ENCODE assay signal across 1 cellular context in the genomic region with DNA sequence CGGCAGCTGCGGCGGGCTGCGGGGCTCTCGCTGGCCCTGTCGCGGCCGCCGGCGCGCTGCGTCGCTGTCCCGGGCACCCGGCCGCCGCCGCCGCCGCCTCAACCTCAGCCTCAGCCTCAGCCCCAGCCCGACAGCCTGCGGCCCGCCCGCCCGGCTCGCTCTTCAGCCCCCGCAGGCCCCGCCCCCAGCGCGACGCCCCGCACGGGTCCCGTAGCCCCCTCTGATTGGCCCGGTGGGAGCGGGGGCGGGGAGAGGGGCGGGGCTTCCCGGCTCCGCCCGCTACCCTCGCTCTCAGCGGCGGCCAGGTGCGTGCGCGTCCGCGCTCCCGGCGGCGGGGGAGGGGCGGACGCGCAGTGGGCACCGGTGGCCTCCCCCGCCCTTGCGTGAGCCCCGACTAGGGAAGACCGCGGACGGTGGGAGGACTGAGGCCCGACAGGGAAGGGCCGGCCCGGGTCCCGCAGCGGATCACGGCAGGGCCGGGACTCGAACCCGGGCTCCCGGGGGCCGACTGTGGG.
TF ChIP-seq lines count a peak whose summit lies in the region.

A gene with protein sequence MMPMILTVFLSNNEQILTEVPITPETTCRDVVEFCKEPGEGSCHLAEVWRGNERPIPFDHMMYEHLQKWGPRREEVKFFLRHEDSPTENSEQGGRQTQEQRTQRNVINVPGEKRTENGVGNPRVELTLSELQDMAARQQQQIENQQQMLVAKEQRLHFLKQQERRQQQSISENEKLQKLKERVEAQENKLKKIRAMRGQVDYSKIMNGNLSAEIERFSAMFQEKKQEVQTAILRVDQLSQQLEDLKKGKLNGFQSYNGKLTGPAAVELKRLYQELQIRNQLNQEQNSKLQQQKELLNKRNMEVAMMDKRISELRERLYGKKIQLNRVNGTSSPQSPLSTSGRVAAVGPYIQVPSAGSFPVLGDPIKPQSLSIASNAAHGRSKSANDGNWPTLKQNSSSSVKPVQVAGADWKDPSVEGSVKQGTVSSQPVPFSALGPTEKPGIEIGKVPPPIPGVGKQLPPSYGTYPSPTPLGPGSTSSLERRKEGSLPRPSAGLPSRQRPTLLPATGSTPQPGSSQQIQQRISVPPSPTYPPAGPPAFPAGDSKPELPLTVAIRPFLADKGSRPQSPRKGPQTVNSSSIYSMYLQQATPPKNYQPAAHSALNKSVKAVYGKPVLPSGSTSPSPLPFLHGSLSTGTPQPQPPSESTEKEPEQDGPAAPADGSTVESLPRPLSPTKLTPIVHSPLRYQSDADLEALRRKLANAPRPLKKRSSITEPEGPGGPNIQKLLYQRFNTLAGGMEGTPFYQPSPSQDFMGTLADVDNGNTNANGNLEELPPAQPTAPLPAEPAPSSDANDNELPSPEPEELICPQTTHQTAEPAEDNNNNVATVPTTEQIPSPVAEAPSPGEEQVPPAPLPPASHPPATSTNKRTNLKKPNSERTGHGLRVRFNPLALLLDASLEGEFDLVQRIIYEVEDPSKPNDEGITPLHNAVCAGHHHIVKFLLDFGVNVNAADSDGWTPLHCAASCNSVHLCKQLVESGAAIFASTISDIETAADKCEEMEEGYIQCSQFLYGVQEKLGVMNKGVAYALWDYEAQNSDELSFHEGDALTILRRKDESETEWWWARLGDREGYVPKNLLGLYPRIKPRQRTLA (minus strand): TSS at position 137 of the 515 bp plus-strand sequence. CDS start 268 bp downstream, outside the sequence.

TF ChIP-seq in K562, 482 proteins besides CTCF, POLR2A, EP300 and RAD21 (continued from another document):
- TF ChIP-seq, protein P1, sequence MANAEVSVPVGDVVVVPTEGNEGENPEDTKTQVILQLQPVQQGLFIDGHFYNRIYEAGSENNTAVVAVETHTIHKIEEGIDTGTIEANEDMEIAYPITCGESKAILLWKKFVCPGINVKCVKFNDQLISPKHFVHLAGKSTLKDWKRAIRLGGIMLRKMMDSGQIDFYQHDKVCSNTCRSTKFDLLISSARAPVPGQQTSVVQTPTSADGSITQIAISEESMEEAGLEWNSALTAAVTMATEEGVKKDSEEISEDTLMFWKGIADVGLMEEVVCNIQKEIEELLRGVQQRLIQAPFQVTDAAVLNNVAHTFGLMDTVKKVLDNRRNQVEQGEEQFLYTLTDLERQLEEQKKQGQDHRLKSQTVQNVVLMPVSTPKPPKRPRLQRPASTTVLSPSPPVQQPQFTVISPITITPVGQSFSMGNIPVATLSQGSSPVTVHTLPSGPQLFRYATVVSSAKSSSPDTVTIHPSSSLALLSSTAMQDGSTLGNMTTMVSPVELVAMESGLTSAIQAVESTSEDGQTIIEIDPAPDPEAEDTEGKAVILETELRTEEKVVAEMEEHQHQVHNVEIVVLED (CRISPR knock-in tag; IDR thresholded peaks at IDR 0.05): peak; percentile 63
- TF ChIP-seq HDGF (IDR thresholded peaks at IDR 0.05): no peak
- no peak for TF ChIP-seq CREBBP (IDR thresholded peaks at IDR 0.05; ENCODE audit: low read depth, low read length)
- 0 out of 2 replicates have a peak, but pooled peaks have one; percentile 31 for TF ChIP-seq SMAD4 (CRISPR knock-in tag; conservative IDR thresholded peaks at IDR 0.05)
- TF ChIP-seq CXXC5 (CRISPR knock-in tag; IDR thresholded peaks at IDR 0.05): peak; percentile 79
- TF ChIP-seq, protein P2, sequence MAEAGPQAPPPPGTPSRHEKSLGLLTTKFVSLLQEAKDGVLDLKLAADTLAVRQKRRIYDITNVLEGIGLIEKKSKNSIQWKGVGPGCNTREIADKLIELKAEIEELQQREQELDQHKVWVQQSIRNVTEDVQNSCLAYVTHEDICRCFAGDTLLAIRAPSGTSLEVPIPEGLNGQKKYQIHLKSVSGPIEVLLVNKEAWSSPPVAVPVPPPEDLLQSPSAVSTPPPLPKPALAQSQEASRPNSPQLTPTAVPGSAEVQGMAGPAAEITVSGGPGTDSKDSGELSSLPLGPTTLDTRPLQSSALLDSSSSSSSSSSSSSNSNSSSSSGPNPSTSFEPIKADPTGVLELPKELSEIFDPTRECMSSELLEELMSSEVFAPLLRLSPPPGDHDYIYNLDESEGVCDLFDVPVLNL (CRISPR knock-in tag; IDR thresholded peaks at IDR 0.05; ENCODE audit: low read depth): no peak
- TF ChIP-seq CC2D1A (IDR thresholded peaks at IDR 0.05): no peak
- TF ChIP-seq, protein P3, sequence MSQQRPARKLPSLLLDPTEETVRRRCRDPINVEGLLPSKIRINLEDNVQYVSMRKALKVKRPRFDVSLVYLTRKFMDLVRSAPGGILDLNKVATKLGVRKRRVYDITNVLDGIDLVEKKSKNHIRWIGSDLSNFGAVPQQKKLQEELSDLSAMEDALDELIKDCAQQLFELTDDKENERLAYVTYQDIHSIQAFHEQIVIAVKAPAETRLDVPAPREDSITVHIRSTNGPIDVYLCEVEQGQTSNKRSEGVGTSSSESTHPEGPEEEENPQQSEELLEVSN (IDR thresholded peaks at IDR 0.05; ENCODE audit: borderline replicate concordance in 1 of 2, extremely low read depth in 1 of 2, insufficient read depth in 1 of 2, insufficient read length in 1 of 2, low read depth in 1 of 2, low read length in 1 of 2, poor library complexity in 1 of 2, severe bottlenecking in 1 of 2): peak in 1 of 2 experiments; percentile 49
- TF ChIP-seq GATAD2A (IDR thresholded peaks at IDR 0.05): no peak
- TF ChIP-seq, protein P4, sequence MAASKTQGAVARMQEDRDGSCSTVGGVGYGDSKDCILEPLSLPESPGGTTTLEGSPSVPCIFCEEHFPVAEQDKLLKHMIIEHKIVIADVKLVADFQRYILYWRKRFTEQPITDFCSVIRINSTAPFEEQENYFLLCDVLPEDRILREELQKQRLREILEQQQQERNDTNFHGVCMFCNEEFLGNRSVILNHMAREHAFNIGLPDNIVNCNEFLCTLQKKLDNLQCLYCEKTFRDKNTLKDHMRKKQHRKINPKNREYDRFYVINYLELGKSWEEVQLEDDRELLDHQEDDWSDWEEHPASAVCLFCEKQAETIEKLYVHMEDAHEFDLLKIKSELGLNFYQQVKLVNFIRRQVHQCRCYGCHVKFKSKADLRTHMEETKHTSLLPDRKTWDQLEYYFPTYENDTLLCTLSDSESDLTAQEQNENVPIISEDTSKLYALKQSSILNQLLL (CRISPR knock-in tag; IDR thresholded peaks at IDR 0.05; ENCODE audit: borderline replicate concordance): no peak
- TF ChIP-seq PHF8 (IDR thresholded peaks at IDR 0.05; ENCODE audit: borderline replicate concordance, low read length): peak; percentile 16; the same call in 1 of the 2 replicates
- TF ChIP-seq NR3C1 (CRISPR knock-in tag; IDR thresholded peaks at IDR 0.05): no peak
- TF ChIP-seq KDM2B (CRISPR knock-in tag; IDR thresholded peaks at IDR 0.05): 0 out of 2 replicates have a peak, but pooled peaks have one; percentile 27
- TF ChIP-seq CHD4 (IDR thresholded peaks at IDR 0.05; ENCODE audit: insufficient read depth, insufficient replicate concordance, low read depth, low read length, poor library complexity, severe bottlenecking): no peak
- no peak for TF ChIP-seq PCBP2 (IDR thresholded peaks at IDR 0.05; ENCODE audit: low read depth, low read length, poor library complexity, severe bottlenecking)
- TF ChIP-seq, protein P5, sequence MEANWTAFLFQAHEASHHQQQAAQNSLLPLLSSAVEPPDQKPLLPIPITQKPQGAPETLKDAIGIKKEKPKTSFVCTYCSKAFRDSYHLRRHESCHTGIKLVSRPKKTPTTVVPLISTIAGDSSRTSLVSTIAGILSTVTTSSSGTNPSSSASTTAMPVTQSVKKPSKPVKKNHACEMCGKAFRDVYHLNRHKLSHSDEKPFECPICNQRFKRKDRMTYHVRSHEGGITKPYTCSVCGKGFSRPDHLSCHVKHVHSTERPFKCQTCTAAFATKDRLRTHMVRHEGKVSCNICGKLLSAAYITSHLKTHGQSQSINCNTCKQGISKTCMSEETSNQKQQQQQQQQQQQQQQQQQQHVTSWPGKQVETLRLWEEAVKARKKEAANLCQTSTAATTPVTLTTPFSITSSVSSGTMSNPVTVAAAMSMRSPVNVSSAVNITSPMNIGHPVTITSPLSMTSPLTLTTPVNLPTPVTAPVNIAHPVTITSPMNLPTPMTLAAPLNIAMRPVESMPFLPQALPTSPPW (CRISPR knock-in tag; IDR thresholded peaks at IDR 0.05): peak; percentile 79
- no peak for TF ChIP-seq RB1 (IDR thresholded peaks at IDR 0.05; ENCODE audit: low read depth)
- TF ChIP-seq BHLHE40 (IDR thresholded peaks at IDR 0.05; ENCODE audit: low read length): peak; percentile 58; the same call in 1 of the 2 replicates
- 0 out of 2 replicates have a peak, but pooled peaks have one; percentile 37 for TF ChIP-seq POLR2G (IDR thresholded peaks at IDR 0.05; ENCODE audit: low read depth, low read length)
- 0 out of 4 replicates have a peak, but pooled peaks of 1 of the 2 experiments have one; percentile 23 for TF ChIP-seq NONO (IDR thresholded peaks at IDR 0.05; ENCODE audit: low read depth in 2 of 2, low read length in 1 of 2)
- peak; percentile 32; the same call in 1 of the 2 replicates for TF ChIP-seq EGR1 (conservative IDR thresholded peaks at IDR 0.05)
- TF ChIP-seq, protein P6, sequence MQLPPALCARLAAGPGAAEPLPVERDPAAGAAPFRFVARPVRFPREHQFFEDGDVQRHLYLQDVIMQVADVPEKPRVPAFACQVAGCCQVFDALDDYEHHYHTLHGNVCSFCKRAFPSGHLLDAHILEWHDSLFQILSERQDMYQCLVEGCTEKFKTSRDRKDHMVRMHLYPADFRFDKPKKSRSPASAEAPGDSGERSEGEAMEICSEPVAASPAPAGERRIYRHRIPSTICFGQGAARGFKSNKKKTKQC (CRISPR knock-in tag; IDR thresholded peaks at IDR 0.05): no peak
- TF ChIP-seq CCNT2 (IDR thresholded peaks at IDR 0.05; ENCODE audit: borderline replicate concordance, extremely low read depth, insufficient read length, low read depth, low read length): peak; percentile 65
- TF ChIP-seq, protein P7, sequence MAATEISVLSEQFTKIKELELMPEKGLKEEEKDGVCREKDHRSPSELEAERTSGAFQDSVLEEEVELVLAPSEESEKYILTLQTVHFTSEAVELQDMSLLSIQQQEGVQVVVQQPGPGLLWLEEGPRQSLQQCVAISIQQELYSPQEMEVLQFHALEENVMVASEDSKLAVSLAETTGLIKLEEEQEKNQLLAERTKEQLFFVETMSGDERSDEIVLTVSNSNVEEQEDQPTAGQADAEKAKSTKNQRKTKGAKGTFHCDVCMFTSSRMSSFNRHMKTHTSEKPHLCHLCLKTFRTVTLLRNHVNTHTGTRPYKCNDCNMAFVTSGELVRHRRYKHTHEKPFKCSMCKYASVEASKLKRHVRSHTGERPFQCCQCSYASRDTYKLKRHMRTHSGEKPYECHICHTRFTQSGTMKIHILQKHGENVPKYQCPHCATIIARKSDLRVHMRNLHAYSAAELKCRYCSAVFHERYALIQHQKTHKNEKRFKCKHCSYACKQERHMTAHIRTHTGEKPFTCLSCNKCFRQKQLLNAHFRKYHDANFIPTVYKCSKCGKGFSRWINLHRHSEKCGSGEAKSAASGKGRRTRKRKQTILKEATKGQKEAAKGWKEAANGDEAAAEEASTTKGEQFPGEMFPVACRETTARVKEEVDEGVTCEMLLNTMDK (IDR thresholded peaks at IDR 0.05; ENCODE audit: borderline replicate concordance, insufficient read depth, low read depth, low read length, poor library complexity, severe bottlenecking): no peak
- no peak for TF ChIP-seq PYGO2 (tag; IDR thresholded peaks at IDR 0.05)
- peak; percentile 17 for TF ChIP-seq RBM25 (IDR thresholded peaks at IDR 0.05; ENCODE audit: low read depth, low read length, severe bottlenecking)
- TF ChIP-seq ZBTB1 (CRISPR knock-in tag; IDR thresholded peaks at IDR 0.05; ENCODE audit: borderline replicate concordance, low read depth): no peak
- no peak for TF ChIP-seq RAD51 (IDR thresholded peaks at IDR 0.05; ENCODE audit: borderline replicate concordance, low read depth)
- TF ChIP-seq, protein P8, sequence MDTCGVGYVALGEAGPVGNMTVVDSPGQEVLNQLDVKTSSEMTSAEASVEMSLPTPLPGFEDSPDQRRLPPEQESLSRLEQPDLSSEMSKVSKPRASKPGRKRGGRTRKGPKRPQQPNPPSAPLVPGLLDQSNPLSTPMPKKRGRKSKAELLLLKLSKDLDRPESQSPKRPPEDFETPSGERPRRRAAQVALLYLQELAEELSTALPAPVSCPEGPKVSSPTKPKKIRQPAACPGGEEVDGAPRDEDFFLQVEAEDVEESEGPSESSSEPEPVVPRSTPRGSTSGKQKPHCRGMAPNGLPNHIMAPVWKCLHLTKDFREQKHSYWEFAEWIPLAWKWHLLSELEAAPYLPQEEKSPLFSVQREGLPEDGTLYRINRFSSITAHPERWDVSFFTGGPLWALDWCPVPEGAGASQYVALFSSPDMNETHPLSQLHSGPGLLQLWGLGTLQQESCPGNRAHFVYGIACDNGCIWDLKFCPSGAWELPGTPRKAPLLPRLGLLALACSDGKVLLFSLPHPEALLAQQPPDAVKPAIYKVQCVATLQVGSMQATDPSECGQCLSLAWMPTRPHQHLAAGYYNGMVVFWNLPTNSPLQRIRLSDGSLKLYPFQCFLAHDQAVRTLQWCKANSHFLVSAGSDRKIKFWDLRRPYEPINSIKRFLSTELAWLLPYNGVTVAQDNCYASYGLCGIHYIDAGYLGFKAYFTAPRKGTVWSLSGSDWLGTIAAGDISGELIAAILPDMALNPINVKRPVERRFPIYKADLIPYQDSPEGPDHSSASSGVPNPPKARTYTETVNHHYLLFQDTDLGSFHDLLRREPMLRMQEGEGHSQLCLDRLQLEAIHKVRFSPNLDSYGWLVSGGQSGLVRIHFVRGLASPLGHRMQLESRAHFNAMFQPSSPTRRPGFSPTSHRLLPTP (IDR thresholded peaks at IDR 0.05; ENCODE audit: borderline replicate concordance, extremely low read depth, insufficient read length): peak; percentile 80
- TF ChIP-seq KAT2B (IDR thresholded peaks at IDR 0.05; ENCODE audit: low read depth, low read length): no peak
- no peak for TF ChIP-seq ZNF347 (CRISPR knock-in tag; IDR thresholded peaks at IDR 0.05; ENCODE audit: low read depth)
- TF ChIP-seq NRF1 (conservative IDR thresholded peaks at IDR 0.05 in 1 of 2, IDR thresholded peaks at IDR 0.05 in 1 of 2): peak in 1 of 2 experiments; percentile 42; a peak in 2 of 4 replicates
- TF ChIP-seq ZNF551 (CRISPR knock-in tag; IDR thresholded peaks at IDR 0.05): no peak
